21 cellular contexts compared by ENCODE assay signal in genomic region chr7:125847706-125848105, GRCh38.
A peak's percentile ranks its signal among the peaks of the same experiment; 100 is the strongest.
DNase-seq lines count a peak whose midpoint lies in the region; ATAC-seq and TF ChIP-seq lines count a peak whose summit lies in the region.
"Had no signal": no experiment of that assay in that cellular context is flagged by ENCODE, and none has a peak within 500 bp of the region (broad histone marks: within the 10 kb centered on the region; RNA-seq: fewer than 3 reads in every experiment).

No MANE protein-coding gene starts in this region.

- peaks cover 22% of the 10 kb centered on the region for H3K9me3 Mint-ChIP-seq in GM23338
- peaks cover 16% of the 10 kb centered on the region for H3K9me3 Mint-ChIP-seq in chondrocyte (ENCODE audit: low read depth)

- no peaks in the 10 kb centered on the region for H4K20me1 ChIP-seq in GM23338 (replicated peaks; ENCODE audit: insufficient read depth)

- no peaks in the 10 kb centered on the region for H3F3A ChIP-seq in GM23338 (replicated peaks; ENCODE audit: low read depth)

- H3K18ac ChIP-seq in neuronal stem cell (ENCODE audit: low read length): no peak overlapping the region

- no peaks in the 10 kb centered on the region for H3K27me3 Mint-ChIP-seq in GM23338 (ENCODE audit: insufficient read depth, low read depth, poor library complexity)
- H3K27me3 Mint-ChIP-seq in chondrocyte (ENCODE audit: low read depth): no peaks in the 10 kb centered on the region
- H3K27me3 Mint-ChIP-seq: T-cell had no signal

- H3K27ac ChIP-seq in GM23338 (ENCODE audit: low read depth) (peak overlapping the region; percentile 76; the same call in 1 of the 2 replicates), HUES64 (ENCODE audit: low read depth, low read length) (peak overlapping the region; percentile 92), neuronal stem cell (replicated peaks; ENCODE audit: low read length) (no peak overlapping the region), coronary artery (no peak overlapping the region)
- H3K27ac ChIP-seq: RWPE1 had no signal

- 63% methylated on average over 4 of the region's 4 CpGs for WGBS in HUES64
- whole genome bisulfite sequencing in neuronal stem cell (ENCODE audit: extremely low coverage in 2 of 2, insufficient read length in 2 of 2, insufficient replicate concordance in 1 of 2), 2 donors: no CpG with 5 or more reads among the region's 4 CpGs

- no peak overlapping the region for H3K4me3 Mint-ChIP-seq in GM23338
- no peak overlapping the region for H3K4me3 Mint-ChIP-seq in chondrocyte (ENCODE audit: unreplicated experiment)
- H3K4me3 Mint-ChIP-seq: CD14-positive monocyte, T-cell had no signal

- no peaks in the 10 kb centered on the region for H3K79me1 ChIP-seq in neuronal stem cell (ENCODE audit: low read depth, low read length)

- H3K4me3 ChIP-seq in GM23338 (no peak overlapping the region), HUES64 (ENCODE audit: low read length) (no peak overlapping the region), neuronal stem cell (ENCODE audit: low read length in 2 of 2) (no peak overlapping the region), BE2C (ENCODE audit: low read depth, low read length) (no peak overlapping the region), coronary artery (no peak overlapping the region)

- TF ChIP-seq CTCF in GM23338 (conservative IDR thresholded peaks at IDR 0.05; ENCODE audit: low read depth in 2 of 2) (no peak), BE2C (IDR thresholded peaks at IDR 0.05; ENCODE audit: low read depth, low read length) (no peak), coronary artery (IDR thresholded peaks at IDR 0.05) (no peak), chondrocyte (IDR thresholded peaks at IDR 0.05) (no peak)

- no peak overlapping the region for H3K14ac ChIP-seq in neuronal stem cell (ENCODE audit: low read length)

- no peak overlapping the region for H2BK5ac ChIP-seq in neuronal stem cell (ENCODE audit: low read length)

- no peak overlapping the region for H4K8ac ChIP-seq in neuronal stem cell (ENCODE audit: low read depth, low read length)

- no peak overlapping the region for H2AK5ac ChIP-seq in neuronal stem cell (ENCODE audit: low read depth, low read length)

- H3K4me1 ChIP-seq in GM23338 (ENCODE audit: insufficient read depth) (no peaks in the 10 kb centered on the region), HUES64 (ENCODE audit: insufficient read depth, low read length) (peaks cover 10% of the 10 kb centered on the region; the same call in 1 of the 2 replicates), neuronal stem cell (ENCODE audit: control insufficient read depth in 2 of 2, insufficient read depth in 1 of 2, low read depth in 1 of 2, low read length in 2 of 2) (peaks cover 0 to 8% of the 10 kb centered on the region in 2 donors), BE2C (no peaks in the 10 kb centered on the region)

- peaks cover 24% of the 10 kb centered on the region for H3K36me3 Mint-ChIP-seq in GM23338 (ENCODE audit: low read depth)
- peaks cover 3% of the 10 kb centered on the region for H3K36me3 Mint-ChIP-seq in chondrocyte (ENCODE audit: low read depth)
- H3K36me3 Mint-ChIP-seq: CD14-positive monocyte, T-cell had no signal

- no peak overlapping the region for H2BK12ac ChIP-seq in neuronal stem cell (ENCODE audit: low read length)

- no peak overlapping the region for H3K4ac ChIP-seq in neuronal stem cell (ENCODE audit: low read length)

- H3K4me1 Mint-ChIP-seq in GM23338: peaks cover 6% of the 10 kb centered on the region; the same call in 1 of the 3 replicates
- H3K4me1 Mint-ChIP-seq in chondrocyte (ENCODE audit: low read depth): no peaks in the 10 kb centered on the region
- H3K4me1 Mint-ChIP-seq: CD14-positive monocyte, T-cell had no signal

- H3K27me3 ChIP-seq in GM23338 (ENCODE audit: insufficient read depth) (no peaks in the 10 kb centered on the region), HUES64 (ENCODE audit: insufficient read depth, low read length) (no peaks in the 10 kb centered on the region), neuronal stem cell (ENCODE audit: control insufficient read depth in 3 of 3, insufficient read depth in 3 of 3, low read depth in 1 of 3, low read length in 3 of 3) (no peaks in the 10 kb centered on the region), BE2C (no peaks in the 10 kb centered on the region)

- H2BK120ac ChIP-seq in neuronal stem cell (ENCODE audit: low read depth, low read length): no peak overlapping the region

- H3K9me3 ChIP-seq in HUES64 (ENCODE audit: insufficient read depth, low read depth, low read length) (peaks cover 13% of the 10 kb centered on the region), neuronal stem cell (replicated peaks in 1 of 2; ENCODE audit: control insufficient read depth in 2 of 2, insufficient read depth in 1 of 2, low read depth in 1 of 2, low read length in 2 of 2) (peaks cover 0 to 2% of the 10 kb centered on the region in 2 donors), BE2C (no peaks in the 10 kb centered on the region)

- H3K36me3 ChIP-seq in GM23338 (ENCODE audit: insufficient read depth) (no peaks in the 10 kb centered on the region; the same call in 1 of the 2 replicates), HUES64 (ENCODE audit: insufficient read depth, low read length) (no peaks in the 10 kb centered on the region), neuronal stem cell (replicated peaks in 1 of 2; ENCODE audit: control insufficient read depth in 2 of 2, insufficient read depth in 2 of 2, low read length in 2 of 2) (no peaks in the 10 kb centered on the region), BE2C (no peaks in the 10 kb centered on the region)

- DNase-seq in GM23338 (ENCODE audit: low spot score) (peak; percentile 50), astrocyte of the hippocampus (ENCODE audit: low read depth, low spot score) (peak; percentile 12), neuronal stem cell (ENCODE audit: low spot score) (no peak), BE2C (no peak), coronary artery (ENCODE audit: low spot score) (no peak), chondrocyte (ENCODE audit: low spot score) (no peak)
- DNase-seq: DMS53, GF-D8, HCEC 1CT, Karpas-422, MV-4-11, NCI-H1105 treated with DMSO at 0.1 percent for 48 hours, NCI-H1694, NCI-H2081, NCI-H2171, NCI-H345, NCI-H524 treated with DMSO at 0.1 percent for 48 hours, T-cell had no signal

- peaks cover 9% of the 10 kb centered on the region; the same call in 1 of the 2 replicates for H3K9me2 ChIP-seq in GM23338 (ENCODE audit: insufficient read depth)

- no peak overlapping the region for H2BK15ac ChIP-seq in neuronal stem cell (ENCODE audit: low read length)

- no peak overlapping the region for H3K27ac Mint-ChIP-seq in GM23338
- H3K27ac Mint-ChIP-seq in chondrocyte (ENCODE audit: unreplicated experiment): no peak overlapping the region
- H3K27ac Mint-ChIP-seq: CD14-positive monocyte, T-cell had no signal

- H2AFZ ChIP-seq in GM23338 (no peak overlapping the region; the same call in 1 of the 2 replicates), neuronal stem cell (ENCODE audit: low read length) (peak overlapping the region; percentile 41)

- ATAC-seq in GM23338: peak; percentile 93
- ATAC-seq: T-cell had no signal

- H4K91ac ChIP-seq in neuronal stem cell (ENCODE audit: low read depth, low read length, poor library complexity): no peak overlapping the region

- no peaks in the 10 kb centered on the region for H3K79me2 ChIP-seq in GM23338 (replicated peaks; ENCODE audit: insufficient read depth)

- H3K9ac ChIP-seq in HUES64 (ENCODE audit: low read depth, low read length) (0 out of 2 replicates have a peak overlapping the region, but pooled peaks have one; percentile 33), neuronal stem cell (ENCODE audit: low read depth, low read length, poor library complexity) (no peak overlapping the region)

- no peak overlapping the region for H3K23ac ChIP-seq in neuronal stem cell (ENCODE audit: low read depth, low read length, poor library complexity)

- no peak overlapping the region for H3K4me2 ChIP-seq in GM23338
- no peak overlapping the region for H3K4me2 ChIP-seq in neuronal stem cell (ENCODE audit: insufficient read depth, low read length, poor library complexity, severe bottlenecking)

Comparison
In these comparisons a context has a peak if more than half of its experiments do, and no peak if none do; other contexts are left out.
1. DNase-seq: peak in GM23338 (single experiment) and astrocyte of the hippocampus (single experiment); none in neuronal stem cell (single experiment), BE2C (single experiment), coronary artery (single experiment) and chondrocyte (single experiment).
2. H3K27ac ChIP-seq: peak in GM23338 (single experiment) and HUES64 (single experiment); none in neuronal stem cell (single experiment) and coronary artery (0 of 2).